In genomic region chr2:90237923-90238361, GRCh38 we compare ENCODE assay signal across 8 cellular contexts.
A peak's percentile ranks its signal among the peaks of the same experiment; 100 is the strongest.
DNase-seq lines count a peak whose midpoint lies in the region; ATAC-seq and TF ChIP-seq lines count a peak whose summit lies in the region.
"Not testable (repeated sequence)": the region's sequence is repeated elsewhere in the genome, so short reads cannot be mapped to it uniquely, and the experiment has no call there.

No MANE protein-coding gene starts in this region.

- not testable (repeated sequence) for H2AFZ ChIP-seq in PC-3 (ENCODE audit: low read length)

- not testable (repeated sequence) for H3K36me3 ChIP-seq in Caco-2 (ENCODE audit: control insufficient read depth, insufficient read depth, low read length); PC-3 (ENCODE audit: low read depth, low read length); aorta (ENCODE audit: control insufficient read depth in 1 of 2, insufficient read depth in 2 of 2, low read length in 1 of 2)

- not testable (repeated sequence) for H3K4me3 Mint-ChIP-seq in Caco-2 (ENCODE audit: unreplicated experiment); progenitor cell of endocrine pancreas (ENCODE audit: low read depth)

- H3K4me1 Mint-ChIP-seq in Caco-2 (ENCODE audit: low read depth, unreplicated experiment); progenitor cell of endocrine pancreas (ENCODE audit: low read depth): not testable (repeated sequence)

- not testable (repeated sequence) for H3K9me2 ChIP-seq in PC-3 (replicated peaks; ENCODE audit: low read length)

- not testable (repeated sequence) for H3K9ac ChIP-seq in PC-3 (ENCODE audit: low read length)

- BruUV-seq in Caco-2 (replicated peaks; lab: Mats Ljungman, UMichigan); PC-3 (replicated peaks; lab: Mats Ljungman, UMichigan): not testable (repeated sequence)

- H3K9me3 Mint-ChIP-seq in Caco-2 (ENCODE audit: unreplicated experiment); progenitor cell of endocrine pancreas (ENCODE audit: low read depth): not testable (repeated sequence)

- not testable (repeated sequence) for H3K9me3 ChIP-seq in Caco-2; PC-3 (ENCODE audit: low read length); aorta (ENCODE audit: control insufficient read depth, low read length)

- WGBS in aorta, 2 donors: 20 to 23% methylated on average over 25 to 31 of the region's 31 CpGs

- H3K4me3 ChIP-seq in Caco-2 (ENCODE audit: low read depth, low read length); PC-3 (ENCODE audit: low read length); foreskin fibroblast (ENCODE audit: low read depth in 1 of 2, low read length in 2 of 2); aorta (ENCODE audit: low read length in 2 of 2): not testable (repeated sequence)

- H3K27ac Mint-ChIP-seq in Caco-2 (ENCODE audit: unreplicated experiment); progenitor cell of endocrine pancreas: not testable (repeated sequence)

- not testable (repeated sequence) for H3F3A ChIP-seq in PC-3 (ENCODE audit: low read length, unreplicated experiment)

- not testable (repeated sequence) for H3K27ac ChIP-seq in PC-3 (ENCODE audit: low read length); aorta (ENCODE audit: low read depth in 1 of 2, low read length in 2 of 2)

- H3K4me1 ChIP-seq in Caco-2; PC-3 (ENCODE audit: insufficient read depth, low read length); aorta (ENCODE audit: control insufficient read depth in 1 of 2, insufficient read depth in 2 of 2, low read length in 2 of 2): not testable (repeated sequence)

- H3K27me3 Mint-ChIP-seq in Caco-2 (ENCODE audit: insufficient read depth, unreplicated experiment); progenitor cell of endocrine pancreas: not testable (repeated sequence)

- ATAC-seq in PC-3; aorta (ENCODE audit: low FRiP score): not testable (repeated sequence)
- ATAC-seq in left lobe of liver: peak; percentile 75

- intact Hi-C loops in Caco-2 (cut with micrococcal nuclease; ENCODE audit: unreplicated experiment); PC-3 (cut with micrococcal nuclease); aorta (cut with DNase I): not testable (repeated sequence)

- not testable (repeated sequence) for H3K4me2 ChIP-seq in PC-3 (ENCODE audit: low read length)

- not testable (repeated sequence) for H3K36me3 Mint-ChIP-seq in Caco-2 (ENCODE audit: insufficient read depth, unreplicated experiment); progenitor cell of endocrine pancreas (ENCODE audit: insufficient read depth)

- H3K79me2 ChIP-seq in PC-3 (ENCODE audit: low read length): not testable (repeated sequence)

- H3K27me3 ChIP-seq in Caco-2 (replicated peaks; ENCODE audit: control insufficient read depth, insufficient read depth, low read length); PC-3 (ENCODE audit: low read length); aorta (ENCODE audit: control insufficient read depth in 1 of 2, insufficient read depth in 2 of 2, low read length in 1 of 2): not testable (repeated sequence)

- TF ChIP-seq CTCF in Caco-2 (IDR thresholded peaks at IDR 0.05; ENCODE audit: insufficient read depth in 1 of 2, low read depth in 1 of 2, low read length in 1 of 2, severe bottlenecking in 1 of 2, unreplicated experiment in 1 of 2) (peak in 1 of 2 experiments; percentile 8), PC-3 (conservative IDR thresholded peaks at IDR 0.05; ENCODE audit: low read depth, low read length) (0 out of 2 replicates have a peak, but pooled peaks have one; percentile 19), progenitor cell of endocrine pancreas (IDR thresholded peaks at IDR 0.05; ENCODE audit: unreplicated experiment) (peak; percentile 46)
- TF ChIP-seq CTCF in foreskin fibroblast (IDR thresholded peaks at IDR 0.05; ENCODE audit: low read depth, low read length): not testable (repeated sequence)

- CTCF ChIA-PET in Caco-2 (lab: Charles Lee); PC-3 (lab: Charles Lee): not testable (repeated sequence)

- POLR2A ChIA-PET in Caco-2 (lab: Charles Lee); PC-3 (lab: Charles Lee; ENCODE audit: unreplicated experiment): not testable (repeated sequence)

- not testable (repeated sequence) for H4K20me1 ChIP-seq in PC-3 (ENCODE audit: low read length)

- DNase-seq in Caco-2 (peak; percentile 59 to 67), HuH-7 (ENCODE audit: low spot score) (peak; percentile 6), PC-3 (peak; percentile 10), astrocyte of the hippocampus (ENCODE audit: low read depth, low spot score) (peak; percentile 31), foreskin fibroblast (peak; percentile 6 to 10), left lobe of liver (ENCODE audit: low spot score) (peak; percentile 70), progenitor cell of endocrine pancreas (ENCODE audit: low spot score, unreplicated experiment) (peak; percentile 59), aorta (peak; percentile 82 to 88)

Comparison
In these comparisons a context has a peak if more than half of its experiments do, and no peak if none do; other contexts are left out.
1. DNase-seq: peak in every context shown above with its lines; median percentile 85 in aorta; 70 in left lobe of liver; 63 in Caco-2; 59 in progenitor cell of endocrine pancreas; 31 in astrocyte of the hippocampus; 10 in PC-3; 8 in foreskin fibroblast; 6 in HuH-7.